Comparison of ENCODE assay signal across 35 cellular contexts in genomic region chr13:25034173-25034572, GRCh38.
"Had no signal": no experiment of that assay in that cellular context is flagged by ENCODE, and none has a peak within 500 bp of the region (broad histone marks: within the 10 kb centered on the region; RNA-seq: fewer than 3 reads in every experiment).

No MANE protein-coding gene starts in this region.

- H3K4me1 Mint-ChIP-seq: activated CD4-positive, alpha-beta T cell treated with anti-CD3 and anti-CD28 coated beads, Interleukin-2, amount 10 ng/mL, durations not matched to agents 24 days and 14 days; activated CD8-positive, alpha-beta memory T cell treated with anti-CD3 and anti-CD28 coated beads, Interleukin-2, amount 10 ng/mL, durations not matched to agents 7 days and 5 days; activated naive CD4-positive, alpha-beta T cell treated with anti-CD3 and anti-CD28 coated beads, Interleukin-2, amount 50 U/mL, for 24 hours had no signal

- DNase-seq: activated B cell treated with CpG ODN at 0.5 μM for 24 hours; activated CD4-positive, alpha-beta memory T cell treated with anti-CD3 and anti-CD28 coated beads for 36 hours; activated CD4-positive, alpha-beta T cell treated with anti-CD3 and anti-CD28 coated beads for 36 hours; activated CD4-positive, alpha-beta T cell treated with anti-CD3 and anti-CD28 coated beads, Interleukin-2, amount 10 ng/mL, durations not matched to agents 24 days and 14 days; activated CD8-positive, alpha-beta memory T cell treated with anti-CD3 and anti-CD28 coated beads, Interleukin-2, amount 10 ng/mL, durations not matched to agents 7 days and 5 days; activated CD8-positive, alpha-beta memory T cell treated with anti-CD3 and anti-CD28 coated beads, Interleukin-2, amount 50 U/mL, for 4 hours; activated CD8-positive, alpha-beta T cell treated with anti-CD3 and anti-CD28 coated beads, Interleukin-2, amount 10 ng/mL, durations not matched to agents 7 days and 5 days; activated effector memory CD4-positive, alpha-beta T cell treated with anti-CD3 and anti-CD28 coated beads, Interleukin-2, amount 50 U/mL, for 16 hours; activated naive CD4-positive, alpha-beta T cell treated with anti-CD3 and anti-CD28 coated beads for 36 hours; activated naive CD8-positive, alpha-beta T cell treated with anti-CD3 and anti-CD28 coated beads for 36 hours; activated naive CD8-positive, alpha-beta T cell treated with anti-CD3 and anti-CD28 coated beads, Interleukin-2, amount 50 U/mL, for 24 hours; activated T-cell treated with anti-CD3 and anti-CD28 coated beads, Interleukin-2, amount 50 U/mL, for 1 hour; activated T-cell treated with anti-CD3 and anti-CD28 coated beads, Interleukin-2, amount 50 U/mL, for 48 hours; adrenal gland; amygdala; aorta; body of pancreas; caudate nucleus; cortex of kidney; dermis blood vessel endothelial cell; effector CD4-positive, alpha-beta T cell; effector memory CD8-positive, alpha-beta T cell; erythroblast; foreskin keratinocyte; gastrocnemius medialis; glutamatergic neuron; heart left ventricle; T-helper 2 cell had no signal

- H3K36me3 Mint-ChIP-seq: activated CD4-positive, alpha-beta memory T cell treated with anti-CD3 and anti-CD28 coated beads for 36 hours; activated CD8-positive, alpha-beta memory T cell treated with anti-CD3 and anti-CD28 coated beads, Interleukin-2, amount 10 ng/mL, durations not matched to agents 7 days and 5 days; activated naive CD4-positive, alpha-beta T cell treated with anti-CD3 and anti-CD28 coated beads, Interleukin-2, amount 50 U/mL, for 24 hours; activated naive CD8-positive, alpha-beta T cell treated with anti-CD3 and anti-CD28 coated beads for 36 hours had no signal

- H3K36me3 ChIP-seq: adrenal gland, esophagus muscularis mucosa, gastrocnemius medialis, heart left ventricle had no signal

- H3K27ac Mint-ChIP-seq: activated B cell treated with CpG ODN at 0.5 μM for 24 hours; activated CD4-positive, alpha-beta memory T cell treated with anti-CD3 and anti-CD28 coated beads for 36 hours; activated CD4-positive, alpha-beta T cell treated with anti-CD3 and anti-CD28 coated beads for 36 hours; activated CD4-positive, alpha-beta T cell treated with anti-CD3 and anti-CD28 coated beads, Interleukin-2, amount 10 ng/mL, durations not matched to agents 24 days and 14 days; activated CD8-positive, alpha-beta memory T cell treated with anti-CD3 and anti-CD28 coated beads, Interleukin-2, amount 10 ng/mL, durations not matched to agents 7 days and 5 days; activated CD8-positive, alpha-beta T cell treated with anti-CD3 and anti-CD28 coated beads, Interleukin-2, amount 10 ng/mL, durations not matched to agents 7 days and 5 days; activated naive CD4-positive, alpha-beta T cell treated with anti-CD3 and anti-CD28 coated beads for 36 hours; activated naive CD4-positive, alpha-beta T cell treated with anti-CD3 and anti-CD28 coated beads, Interleukin-2, amount 50 U/mL, for 24 hours; activated naive CD8-positive, alpha-beta T cell treated with anti-CD3 and anti-CD28 coated beads for 36 hours; activated naive CD8-positive, alpha-beta T cell treated with anti-CD3 and anti-CD28 coated beads, Interleukin-2, amount 50 U/mL, for 24 hours; activated T-helper 1 cell treated with anti-CD3 and anti-CD28 coated beads, Interleukin-12 subunit alpha, Interleukin-12 subunit beta, Interleukin-2, Interleukin-4 antibody, amounts not matched to agents 30 ng/mL and 10 ng/mL and 1 ng/mL, durations not matched to agents 14 hours and 24 hours and 36 hours; activated T-helper 2 cell treated with anti-CD3 and anti-CD28 coated beads, Interferon-gamma antibody, Interleukin-2, Interleukin-4, amounts not matched to agents 10 μg/mL and 5 μg/mL and 100 μg/mL, durations not matched to agents 14 hours and 24 hours and 36 hours; effector memory CD8-positive, alpha-beta T cell had no signal

- H3K9me3 ChIP-seq: adrenal gland, body of pancreas, esophagus muscularis mucosa, gastrocnemius medialis, heart left ventricle had no signal

- H3K9me3 Mint-ChIP-seq: activated B cell treated with CpG ODN at 0.5 μM for 24 hours; activated CD4-positive, alpha-beta memory T cell treated with anti-CD3 and anti-CD28 coated beads for 36 hours; activated CD4-positive, alpha-beta T cell treated with anti-CD3 and anti-CD28 coated beads, Interleukin-2, amount 10 ng/mL, durations not matched to agents 24 days and 14 days; activated naive CD4-positive, alpha-beta T cell treated with anti-CD3 and anti-CD28 coated beads for 36 hours; activated naive CD4-positive, alpha-beta T cell treated with anti-CD3 and anti-CD28 coated beads, Interleukin-2, amount 50 U/mL, for 24 hours; activated naive CD8-positive, alpha-beta T cell treated with anti-CD3 and anti-CD28 coated beads for 36 hours; activated naive CD8-positive, alpha-beta T cell treated with anti-CD3 and anti-CD28 coated beads, Interleukin-2, amount 50 U/mL, for 24 hours; activated T-helper 1 cell treated with anti-CD3 and anti-CD28 coated beads, Interleukin-12 subunit alpha, Interleukin-12 subunit beta, Interleukin-2, Interleukin-4 antibody, amounts not matched to agents 30 ng/mL and 10 ng/mL and 1 ng/mL, durations not matched to agents 14 hours and 24 hours and 36 hours; activated T-helper 2 cell treated with anti-CD3 and anti-CD28 coated beads, Interferon-gamma antibody, Interleukin-2, Interleukin-4, amounts not matched to agents 10 μg/mL and 5 μg/mL and 100 μg/mL, durations not matched to agents 14 hours and 24 hours and 36 hours; effector memory CD8-positive, alpha-beta T cell had no signal

- H3K4me3 Mint-ChIP-seq: activated B cell treated with CpG ODN at 0.5 μM for 24 hours; activated CD4-positive, alpha-beta memory T cell treated with anti-CD3 and anti-CD28 coated beads for 36 hours; activated CD4-positive, alpha-beta T cell treated with anti-CD3 and anti-CD28 coated beads for 36 hours; activated CD4-positive, alpha-beta T cell treated with anti-CD3 and anti-CD28 coated beads, Interleukin-2, amount 10 ng/mL, durations not matched to agents 24 days and 14 days; activated CD8-positive, alpha-beta memory T cell treated with anti-CD3 and anti-CD28 coated beads, Interleukin-2, amount 10 ng/mL, durations not matched to agents 7 days and 5 days; activated CD8-positive, alpha-beta T cell treated with anti-CD3 and anti-CD28 coated beads, Interleukin-2, amount 10 ng/mL, durations not matched to agents 7 days and 5 days; activated naive CD4-positive, alpha-beta T cell treated with anti-CD3 and anti-CD28 coated beads for 36 hours; activated naive CD4-positive, alpha-beta T cell treated with anti-CD3 and anti-CD28 coated beads, Interleukin-2, amount 50 U/mL, for 24 hours; activated naive CD8-positive, alpha-beta T cell treated with anti-CD3 and anti-CD28 coated beads for 36 hours; activated naive CD8-positive, alpha-beta T cell treated with anti-CD3 and anti-CD28 coated beads, Interleukin-2, amount 50 U/mL, for 24 hours; activated T-helper 1 cell treated with anti-CD3 and anti-CD28 coated beads, Interleukin-12 subunit alpha, Interleukin-12 subunit beta, Interleukin-2, Interleukin-4 antibody, amounts not matched to agents 30 ng/mL and 10 ng/mL and 1 ng/mL, durations not matched to agents 14 hours and 24 hours and 36 hours; effector memory CD8-positive, alpha-beta T cell had no signal

- H3K27ac ChIP-seq: adrenal gland, body of pancreas, esophagus muscularis mucosa, foreskin keratinocyte, gastrocnemius medialis, heart left ventricle, VCaP had no signal

- H3K4me1 ChIP-seq: adrenal gland, body of pancreas, esophagus muscularis mucosa, foreskin keratinocyte, gastrocnemius medialis, heart left ventricle had no signal

- H3K4me3 ChIP-seq: adrenal gland, body of pancreas, esophagus muscularis mucosa, gastrocnemius medialis, heart left ventricle had no signal

- FAIRE-seq: colon had no signal

- ATAC-seq: activated CD4-positive, alpha-beta T cell treated with anti-CD3 and anti-CD28 coated beads for 36 hours; activated CD4-positive, CD25-positive, alpha-beta regulatory T cell treated with anti-CD3 and anti-CD28 coated beads, Interleukin-2, amount 50 U/mL, for 24 hours; activated CD8-positive, alpha-beta memory T cell treated with anti-CD3 and anti-CD28 coated beads, Interleukin-2, amount 10 ng/mL, durations not matched to agents 7 days and 5 days; activated CD8-positive, alpha-beta T cell treated with anti-CD3 and anti-CD28 coated beads, Interleukin-2, amount 10 ng/mL, durations not matched to agents 7 days and 5 days; activated naive CD8-positive, alpha-beta T cell treated with anti-CD3 and anti-CD28 coated beads, Interleukin-2, amount 50 U/mL, for 24 hours; body of pancreas; effector memory CD8-positive, alpha-beta T cell; foreskin keratinocyte; gastrocnemius medialis; heart left ventricle had no signal

- H3K27me3 ChIP-seq: body of pancreas, gastrocnemius medialis had no signal
